In the genomic region with DNA sequence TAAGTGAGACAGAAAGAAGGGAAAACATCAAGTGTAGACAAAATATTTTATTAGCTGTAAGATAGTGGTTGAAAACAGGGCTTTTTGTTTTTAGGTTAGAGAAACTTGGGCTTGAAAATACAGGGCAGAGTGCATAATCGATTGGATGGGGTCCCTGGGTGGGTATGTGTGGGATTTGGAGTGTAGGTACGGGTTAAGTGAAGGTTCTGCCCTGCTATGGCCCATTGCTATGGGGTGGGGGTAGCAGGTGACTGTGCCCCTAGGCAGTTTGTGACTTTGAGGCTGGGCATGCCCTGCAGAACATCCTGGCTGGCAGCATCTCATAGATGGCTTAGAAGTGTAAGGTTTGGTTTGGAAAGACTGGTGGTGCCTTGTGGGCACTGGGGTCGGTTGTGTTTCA, we compare ENCODE assay signal across 1 cellular context.
TF ChIP-seq lines count a peak whose summit lies in the region.

No MANE protein-coding gene starts in this region.

TF ChIP-seq in HepG2, 621 proteins besides CTCF, POLR2A, EP300 and RAD21:
- TF ChIP-seq IRX3 (CRISPR knock-in tag; IDR thresholded peaks at IDR 0.05; ENCODE audit: borderline replicate concordance, low read depth) (no peak), ZNF335 (CRISPR knock-in tag; IDR thresholded peaks at IDR 0.05) (no peak), TBP (CRISPR knock-in tag; IDR thresholded peaks at IDR 0.05) (no peak), ZFP36 (IDR thresholded peaks at IDR 0.05; ENCODE audit: borderline replicate concordance, low read depth, low read length, partially characterized antibody) (no peak), KLF11 (CRISPR knock-in tag; IDR thresholded peaks at IDR 0.05) (no peak), ZSCAN31 (CRISPR knock-in tag; IDR thresholded peaks at IDR 0.05; ENCODE audit: low read depth) (no peak), HNRNPLL (IDR thresholded peaks at IDR 0.05; ENCODE audit: low read depth, low read length, poor library complexity, severe bottlenecking) (no peak), CEBPG (CRISPR knock-in tag; IDR thresholded peaks at IDR 0.05) (no peak), ZIK1 (CRISPR knock-in tag; IDR thresholded peaks at IDR 0.05; ENCODE audit: borderline replicate concordance, low read depth) (no peak), KLF12 (CRISPR knock-in tag; IDR thresholded peaks at IDR 0.05; ENCODE audit: borderline replicate concordance) (no peak), ETV6 (CRISPR knock-in tag; conservative IDR thresholded peaks at IDR 0.05) (no peak), DR1 (CRISPR knock-in tag; IDR thresholded peaks at IDR 0.05) (no peak), CEBPB (IDR thresholded peaks at IDR 0.05; ENCODE audit: borderline replicate concordance, low read depth, low read length) (no peak)
- TF ChIP-seq, protein P1, sequence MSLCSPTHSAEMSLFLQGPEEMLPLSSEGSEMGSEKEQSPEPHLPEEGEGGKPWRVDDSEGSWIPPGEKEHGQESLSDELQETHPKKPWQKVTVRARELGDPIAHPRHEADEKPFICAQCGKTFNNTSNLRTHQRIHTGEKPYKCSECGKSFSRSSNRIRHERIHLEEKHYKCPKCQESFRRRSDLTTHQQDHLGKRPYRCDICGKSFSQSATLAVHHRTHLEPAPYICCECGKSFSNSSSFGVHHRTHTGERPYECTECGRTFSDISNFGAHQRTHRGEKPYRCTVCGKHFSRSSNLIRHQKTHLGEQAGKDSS (CRISPR knock-in tag; IDR thresholded peaks at IDR 0.05; ENCODE audit: borderline replicate concordance, low read depth): no peak
- TF ChIP-seq, protein P2, sequence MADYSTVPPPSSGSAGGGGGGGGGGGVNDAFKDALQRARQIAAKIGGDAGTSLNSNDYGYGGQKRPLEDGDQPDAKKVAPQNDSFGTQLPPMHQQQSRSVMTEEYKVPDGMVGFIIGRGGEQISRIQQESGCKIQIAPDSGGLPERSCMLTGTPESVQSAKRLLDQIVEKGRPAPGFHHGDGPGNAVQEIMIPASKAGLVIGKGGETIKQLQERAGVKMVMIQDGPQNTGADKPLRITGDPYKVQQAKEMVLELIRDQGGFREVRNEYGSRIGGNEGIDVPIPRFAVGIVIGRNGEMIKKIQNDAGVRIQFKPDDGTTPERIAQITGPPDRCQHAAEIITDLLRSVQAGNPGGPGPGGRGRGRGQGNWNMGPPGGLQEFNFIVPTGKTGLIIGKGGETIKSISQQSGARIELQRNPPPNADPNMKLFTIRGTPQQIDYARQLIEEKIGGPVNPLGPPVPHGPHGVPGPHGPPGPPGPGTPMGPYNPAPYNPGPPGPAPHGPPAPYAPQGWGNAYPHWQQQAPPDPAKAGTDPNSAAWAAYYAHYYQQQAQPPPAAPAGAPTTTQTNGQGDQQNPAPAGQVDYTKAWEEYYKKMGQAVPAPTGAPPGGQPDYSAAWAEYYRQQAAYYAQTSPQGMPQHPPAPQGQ (CRISPR knock-in tag; IDR thresholded peaks at IDR 0.05; ENCODE audit: borderline replicate concordance): no peak
- TF ChIP-seq, protein P3, sequence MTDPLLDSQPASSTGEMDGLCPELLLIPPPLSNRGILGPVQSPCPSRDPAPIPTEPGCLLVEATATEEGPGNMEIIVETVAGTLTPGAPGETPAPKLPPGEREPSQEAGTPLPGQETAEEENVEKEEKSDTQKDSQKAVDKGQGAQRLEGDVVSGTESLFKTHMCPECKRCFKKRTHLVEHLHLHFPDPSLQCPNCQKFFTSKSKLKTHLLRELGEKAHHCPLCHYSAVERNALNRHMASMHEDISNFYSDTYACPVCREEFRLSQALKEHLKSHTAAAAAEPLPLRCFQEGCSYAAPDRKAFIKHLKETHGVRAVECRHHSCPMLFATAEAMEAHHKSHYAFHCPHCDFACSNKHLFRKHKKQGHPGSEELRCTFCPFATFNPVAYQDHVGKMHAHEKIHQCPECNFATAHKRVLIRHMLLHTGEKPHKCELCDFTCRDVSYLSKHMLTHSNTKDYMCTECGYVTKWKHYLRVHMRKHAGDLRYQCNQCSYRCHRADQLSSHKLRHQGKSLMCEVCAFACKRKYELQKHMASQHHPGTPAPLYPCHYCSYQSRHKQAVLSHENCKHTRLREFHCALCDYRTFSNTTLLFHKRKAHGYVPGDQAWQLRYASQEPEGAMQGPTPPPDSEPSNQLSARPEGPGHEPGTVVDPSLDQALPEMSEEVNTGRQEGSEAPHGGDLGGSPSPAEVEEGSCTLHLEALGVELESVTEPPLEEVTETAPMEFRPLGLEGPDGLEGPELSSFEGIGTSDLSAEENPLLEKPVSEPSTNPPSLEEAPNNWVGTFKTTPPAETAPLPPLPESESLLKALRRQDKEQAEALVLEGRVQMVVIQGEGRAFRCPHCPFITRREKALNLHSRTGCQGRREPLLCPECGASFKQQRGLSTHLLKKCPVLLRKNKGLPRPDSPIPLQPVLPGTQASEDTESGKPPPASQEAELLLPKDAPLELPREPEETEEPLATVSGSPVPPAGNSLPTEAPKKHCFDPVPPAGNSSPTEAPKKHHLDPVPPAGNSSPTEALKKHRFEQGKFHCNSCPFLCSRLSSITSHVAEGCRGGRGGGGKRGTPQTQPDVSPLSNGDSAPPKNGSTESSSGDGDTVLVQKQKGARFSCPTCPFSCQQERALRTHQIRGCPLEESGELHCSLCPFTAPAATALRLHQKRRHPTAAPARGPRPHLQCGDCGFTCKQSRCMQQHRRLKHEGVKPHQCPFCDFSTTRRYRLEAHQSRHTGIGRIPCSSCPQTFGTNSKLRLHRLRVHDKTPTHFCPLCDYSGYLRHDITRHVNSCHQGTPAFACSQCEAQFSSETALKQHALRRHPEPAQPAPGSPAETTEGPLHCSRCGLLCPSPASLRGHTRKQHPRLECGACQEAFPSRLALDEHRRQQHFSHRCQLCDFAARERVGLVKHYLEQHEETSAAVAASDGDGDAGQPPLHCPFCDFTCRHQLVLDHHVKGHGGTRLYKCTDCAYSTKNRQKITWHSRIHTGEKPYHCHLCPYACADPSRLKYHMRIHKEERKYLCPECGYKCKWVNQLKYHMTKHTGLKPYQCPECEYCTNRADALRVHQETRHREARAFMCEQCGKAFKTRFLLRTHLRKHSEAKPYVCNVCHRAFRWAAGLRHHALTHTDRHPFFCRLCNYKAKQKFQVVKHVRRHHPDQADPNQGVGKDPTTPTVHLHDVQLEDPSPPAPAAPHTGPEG (CRISPR knock-in tag; IDR thresholded peaks at IDR 0.05): no peak
- TF ChIP-seq, protein P4, sequence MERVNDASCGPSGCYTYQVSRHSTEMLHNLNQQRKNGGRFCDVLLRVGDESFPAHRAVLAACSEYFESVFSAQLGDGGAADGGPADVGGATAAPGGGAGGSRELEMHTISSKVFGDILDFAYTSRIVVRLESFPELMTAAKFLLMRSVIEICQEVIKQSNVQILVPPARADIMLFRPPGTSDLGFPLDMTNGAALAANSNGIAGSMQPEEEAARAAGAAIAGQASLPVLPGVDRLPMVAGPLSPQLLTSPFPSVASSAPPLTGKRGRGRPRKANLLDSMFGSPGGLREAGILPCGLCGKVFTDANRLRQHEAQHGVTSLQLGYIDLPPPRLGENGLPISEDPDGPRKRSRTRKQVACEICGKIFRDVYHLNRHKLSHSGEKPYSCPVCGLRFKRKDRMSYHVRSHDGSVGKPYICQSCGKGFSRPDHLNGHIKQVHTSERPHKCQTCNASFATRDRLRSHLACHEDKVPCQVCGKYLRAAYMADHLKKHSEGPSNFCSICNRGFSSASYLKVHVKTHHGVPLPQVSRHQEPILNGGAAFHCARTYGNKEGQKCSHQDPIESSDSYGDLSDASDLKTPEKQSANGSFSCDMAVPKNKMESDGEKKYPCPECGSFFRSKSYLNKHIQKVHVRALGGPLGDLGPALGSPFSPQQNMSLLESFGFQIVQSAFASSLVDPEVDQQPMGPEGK (CRISPR knock-in tag; IDR thresholded peaks at IDR 0.05): no peak
